ENCODE assay signal across 24 cellular contexts in genomic region chr9:127319366-127320121, GRCh38. TPM values are rescaled to one million over a fixed set of nuclear protein-coding genes. Genes with fewer than 3 reads are reported as not detected.
DNase-seq lines count a peak whose midpoint lies in the region; ATAC-seq lines count a peak whose summit lies in the region.
"Had no signal": no experiment of that assay in that cellular context is flagged by ENCODE, and none has a peak within 500 bp of the region (broad histone marks: within the 10 kb centered on the region; RNA-seq: fewer than 3 reads in every experiment).

No MANE protein-coding gene starts in this region.

- H3K4me1 Mint-ChIP-seq in stimulated activated memory B cell treated with anti-CD40 and anti-IgM and Interleukin-4, amounts not matched to agents 10 μg/mL and 1 μg/mL and 100 μg/mL, for 72 hours = peaks cover 6% of the 10 kb centered on the region
- H3K4me1 Mint-ChIP-seq: activated CD4-positive, alpha-beta T cell treated with anti-CD3 and anti-CD28 coated beads, Interleukin-2, amount 10 ng/mL, durations not matched to agents 7 days and 5 days; central memory CD8-positive, alpha-beta T cell; nephron progenitor cell had no signal

- H3K9me3 Mint-ChIP-seq in stimulated activated memory B cell treated with anti-CD40 and anti-IgM and Interleukin-4, amounts not matched to agents 10 μg/mL and 1 μg/mL and 100 μg/mL, for 72 hours = no peaks in the 10 kb centered on the region
- H3K9me3 Mint-ChIP-seq: activated CD4-positive, alpha-beta T cell treated with anti-CD3 and anti-CD28 coated beads, Interleukin-2, amount 10 ng/mL, durations not matched to agents 7 days and 5 days; central memory CD8-positive, alpha-beta T cell; IgD-negative memory B cell; nephron progenitor cell had no signal

- peaks cover 14% of the 10 kb centered on the region for H3K36me3 Mint-ChIP-seq in stimulated activated memory B cell treated with anti-CD40 and anti-IgM and Interleukin-4, amounts not matched to agents 10 μg/mL and 1 μg/mL and 100 μg/mL, for 72 hours
- H3K36me3 Mint-ChIP-seq: IgD-negative memory B cell had no signal

- DNase-seq in NOMO-1 treated with DMSO at 0.1 percent for 48 hours (lab: John Stamatoyannopoulos, UW; ENCODE audit: unreplicated experiment) (peak; percentile 26), NOMO-1 treated with dmso at 0.1 percent for 144 hours (lab: John Stamatoyannopoulos, UW; ENCODE audit: unreplicated experiment) (no peak), dermis blood vessel endothelial cell (peak; percentile 26), anterior cingulate cortex (lab: John Stamatoyannopoulos, UW) (no peak), posterior cingulate gyrus (no peak)
- DNase-seq: 8988T; activated CD4-positive, alpha-beta T cell treated with anti-CD3 and anti-CD28 coated beads, Interleukin-2, amount 10 ng/mL, durations not matched to agents 7 days and 5 days; activated gamma-delta T cell; amniotic stem cell; effector memory CD4-positive, alpha-beta T cell; GDM1; hippocampal formation; islet precursor cell; MM.1S; NCI-H2081; nephron progenitor cell; OCI-M1; spleen; T-helper 9 cell had no signal

- H3K27me3 Mint-ChIP-seq in stimulated activated memory B cell treated with anti-CD40 and anti-IgM and Interleukin-4, amounts not matched to agents 10 μg/mL and 1 μg/mL and 100 μg/mL, for 72 hours = no peaks in the 10 kb centered on the region
- H3K27me3 Mint-ChIP-seq: IgD-negative memory B cell had no signal

- no peak overlapping the region for H3K4me3 Mint-ChIP-seq in stimulated activated memory B cell treated with anti-CD40 and anti-IgM and Interleukin-4, amounts not matched to agents 10 μg/mL and 1 μg/mL and 100 μg/mL, for 72 hours
- H3K4me3 Mint-ChIP-seq: activated CD4-positive, alpha-beta T cell treated with anti-CD3 and anti-CD28 coated beads, Interleukin-2, amount 10 ng/mL, durations not matched to agents 7 days and 5 days; central memory CD8-positive, alpha-beta T cell; IgD-negative memory B cell; nephron progenitor cell had no signal

- H3K27ac Mint-ChIP-seq in stimulated activated memory B cell treated with anti-CD40 and anti-IgM and Interleukin-4, amounts not matched to agents 10 μg/mL and 1 μg/mL and 100 μg/mL, for 72 hours = no peak overlapping the region
- H3K27ac Mint-ChIP-seq: activated CD4-positive, alpha-beta T cell treated with anti-CD3 and anti-CD28 coated beads, Interleukin-2, amount 10 ng/mL, durations not matched to agents 7 days and 5 days; IgD-negative memory B cell; nephron progenitor cell had no signal

- intact Hi-C loops in posterior cingulate gyrus (cut with DNase I) = no loop called here

- ATAC-seq in HG03342 (IDR thresholded peaks at IDR 0.05; ENCODE audit: unreplicated experiment) (peak; percentile 58), GM18511 (IDR thresholded peaks at IDR 0.05; ENCODE audit: unreplicated experiment) (no peak)
- peak; percentile 82 for ATAC-seq in stimulated activated memory B cell treated with anti-CD40 and anti-IgM and Interleukin-4, amounts not matched to agents 10 μg/mL and 1 μg/mL and 100 μg/mL, for 72 hours

RNA-seq across cellular contexts. Expression of gene GARNL3, which starts 55.0 kb away (rescaled TPM):
- total RNA-seq in dermis blood vessel endothelial cell = 2.4 and 3.4 TPM in 2 replicates

Comparison
In these comparisons a context has a peak if more than half of its experiments do, and no peak if none do; other contexts are left out.
1. DNase-seq: peak in NOMO-1 treated with DMSO at 0.1 percent for 48 hours (single experiment) and dermis blood vessel endothelial cell (single experiment); none in NOMO-1 treated with dmso at 0.1 percent for 144 hours (single experiment), anterior cingulate cortex (0 of 58) and posterior cingulate gyrus (0 of 10).